Comparison of ENCODE assay signal across 9 cellular contexts in genomic region chr10:63256047-63256773, GRCh38.
DNase-seq lines count a peak whose midpoint lies in the region; ATAC-seq, FAIRE-seq and TF ChIP-seq lines count a peak whose summit lies in the region.
"Had no signal": no experiment of that assay in that cellular context is flagged by ENCODE, and none has a peak within 500 bp of the region (broad histone marks: within the 10 kb centered on the region; RNA-seq: fewer than 3 reads in every experiment).

No MANE protein-coding gene starts in this region.

- no peak for TF ChIP-seq CTCF in SK-N-SH (IDR thresholded peaks at IDR 0.05)
- no peak for TF ChIP-seq CTCF in heart right ventricle (IDR thresholded peaks at IDR 0.05)
- no peak for TF ChIP-seq CTCF in thoracic aorta (IDR thresholded peaks at IDR 0.05)
- TF ChIP-seq CTCF in D721Med (IDR thresholded peaks at IDR 0.05; ENCODE audit: insufficient read depth, missing control alignments): no peak

- H3K36me3 ChIP-seq in SK-N-SH (replicated peaks in 1 of 2; ENCODE audit: control insufficient read depth in 1 of 2, insufficient read depth in 2 of 2, low read length in 1 of 2): peaks cover 6 to 30% of the 10 kb centered on the region in 2 experiments
- peaks cover 0 to 18% (median 0%) of the 10 kb centered on the region in 9 donors for H3K36me3 ChIP-seq in heart right ventricle
- H3K36me3 ChIP-seq in thoracic aorta: no peaks in the 10 kb centered on the region

- H3K27ac ChIP-seq in SK-N-SH (ENCODE audit: low read depth in 2 of 2, low read length in 1 of 2) (0 out of 4 replicates have a peak overlapping the region, but pooled peaks of 1 of the 2 experiments have one; percentile 12), heart right ventricle (peak overlapping the region in 7 of 10 donors; percentile 0 to 57 (median 26)), thoracic aorta (peak overlapping the region; percentile 13 to 48)
- H3K27ac ChIP-seq: SJSA1 had no signal

- H3K9me3 ChIP-seq in SK-N-SH: no peaks in the 10 kb centered on the region
- no peaks in the 10 kb centered on the region for H3K9me3 ChIP-seq in heart right ventricle
- no peaks in the 10 kb centered on the region for H3K9me3 ChIP-seq in thoracic aorta
- H3K9me3 ChIP-seq: SJSA1 had no signal

- H2AFZ ChIP-seq in SK-N-SH (ENCODE audit: low read depth): no peak overlapping the region

- peaks cover 100% of the 10 kb centered on the region for H3K79me2 ChIP-seq in SK-N-SH (ENCODE audit: insufficient read depth)

- no peak for TF ChIP-seq EP300 in SK-N-SH (IDR thresholded peaks at IDR 0.05; ENCODE audit: borderline replicate concordance in 1 of 2, low read depth in 1 of 2, low read length in 1 of 2)

- no peak for ATAC-seq in SK-N-SH treated with all-trans-retinoic acid at 6 μM for 48 hours
- ATAC-seq in heart right ventricle: peak; percentile 54 to 79 (median 75)
- no peak for ATAC-seq in thoracic aorta (ENCODE audit: insufficient number of reproducible peaks, low FRiP score, low read depth)

- TF ChIP-seq RAD21 in SK-N-SH (IDR thresholded peaks at IDR 0.05; ENCODE audit: low read length): no peak

- no peak overlapping the region for H3K4me2 ChIP-seq in SK-N-SH

- FAIRE-seq in D721Med (lab: Jason Lieb, UNC): no peak

- POLR2A ChIA-PET in SK-N-SH (lab: Yijun Ruan, JAX): interaction anchor here (2.3 kb wide), 1 partner anchor 13 kb away, joined by 6 read pairs; no protein-coding TSS in a partner anchor

- H3K27me3 ChIP-seq in SK-N-SH (ENCODE audit: insufficient read depth): no peaks in the 10 kb centered on the region
- H3K27me3 ChIP-seq in heart right ventricle: no peaks in the 10 kb centered on the region
- no peaks in the 10 kb centered on the region for H3K27me3 ChIP-seq in thoracic aorta (replicated peaks; ENCODE audit: insufficient read depth)
- H3K27me3 ChIP-seq: SJSA1 had no signal

- H4K20me1 ChIP-seq in SK-N-SH (ENCODE audit: insufficient read depth): peaks cover 98% of the 10 kb centered on the region

- DNase-seq in SK-N-SH (peak; percentile 18), UCSD-AML1 (lab: John Stamatoyannopoulos, UW; ENCODE audit: unreplicated experiment) (peak; percentile 38), heart right ventricle (no peak), thoracic aorta (ENCODE audit: low spot score) (no peak), NCI-H82 treated with DMSO at 0.1 percent for 48 hours (lab: John Stamatoyannopoulos, UW; ENCODE audit: unreplicated experiment) (no peak), D721Med (ENCODE audit: insufficient read length, low spot score) (no peak)
- DNase-seq in activated T-cell treated with anti-CD3 and anti-CD28 coated beads, Interleukin-2, amount 50 U/mL, for 1 hour: no peak

- no peaks in the 10 kb centered on the region for H3K9me2 ChIP-seq in SK-N-SH

- H3F3A ChIP-seq in SK-N-SH (replicated peaks; ENCODE audit: insufficient read depth): peaks cover 2% of the 10 kb centered on the region

- H3K4me1 ChIP-seq in SK-N-SH (ENCODE audit: control insufficient read depth in 1 of 2, insufficient read depth in 2 of 2, low read depth in 1 of 2, low read length in 1 of 2) (peaks cover 12 to 25% of the 10 kb centered on the region in 2 experiments; a peak in 3 of 4 replicates), heart right ventricle (peaks cover 18 to 96% (median 84%) of the 10 kb centered on the region in 9 donors), thoracic aorta (ENCODE audit: control insufficient read depth in 1 of 2, low read depth in 2 of 2) (peaks cover 63 to 75% of the 10 kb centered on the region in 2 donors)
- H3K4me1 ChIP-seq: SJSA1 had no signal

- 58% methylated on average over 3 of the region's 3 CpGs for WGBS in SK-N-SH (ENCODE audit: low lambda C conversion rate)
- 21 to 28% methylated on average over 3 of the region's 3 CpGs for WGBS in heart right ventricle, 2 donors

- no peak overlapping the region for H3K9ac ChIP-seq in SK-N-SH

- CTCF ChIA-PET in SK-N-SH (lab: Yijun Ruan, JAX): interaction anchor here (0.7 to 1.7 kb wide), 6 partner anchors 12 to 462 kb away, joined by 3 read pairs; no protein-coding TSS in a partner anchor

- intact Hi-C loops in heart right ventricle (cut with DNase I): loop anchor here in 1 of 10 donors (5.0 kb wide), 1 partner anchor 34 kb away; no protein-coding TSS in a partner anchor

- no peak overlapping the region for H3K4me3 ChIP-seq in SK-N-SH (ENCODE audit: low read depth in 2 of 2, low read length in 1 of 2)
- H3K4me3 ChIP-seq in heart right ventricle: peak overlapping the region in 1 of 10 donors; percentile 4
- H3K4me3 ChIP-seq in thoracic aorta: peak overlapping the region; percentile 33
- H3K4me3 ChIP-seq: SJSA1 had no signal

TF ChIP-seq in SK-N-SH, 30 proteins besides CTCF, POLR2A, EP300 and RAD21 (continues in another document):
- TF ChIP-seq, protein P1, sequence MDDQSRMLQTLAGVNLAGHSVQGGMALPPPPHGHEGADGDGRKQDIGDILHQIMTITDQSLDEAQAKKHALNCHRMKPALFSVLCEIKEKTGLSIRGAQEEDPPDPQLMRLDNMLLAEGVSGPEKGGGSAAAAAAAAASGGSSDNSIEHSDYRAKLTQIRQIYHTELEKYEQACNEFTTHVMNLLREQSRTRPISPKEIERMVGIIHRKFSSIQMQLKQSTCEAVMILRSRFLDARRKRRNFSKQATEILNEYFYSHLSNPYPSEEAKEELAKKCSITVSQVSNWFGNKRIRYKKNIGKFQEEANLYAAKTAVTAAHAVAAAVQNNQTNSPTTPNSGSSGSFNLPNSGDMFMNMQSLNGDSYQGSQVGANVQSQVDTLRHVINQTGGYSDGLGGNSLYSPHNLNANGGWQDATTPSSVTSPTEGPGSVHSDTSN (IDR thresholded peaks at IDR 0.05): no peak
- TF ChIP-seq, protein P2, sequence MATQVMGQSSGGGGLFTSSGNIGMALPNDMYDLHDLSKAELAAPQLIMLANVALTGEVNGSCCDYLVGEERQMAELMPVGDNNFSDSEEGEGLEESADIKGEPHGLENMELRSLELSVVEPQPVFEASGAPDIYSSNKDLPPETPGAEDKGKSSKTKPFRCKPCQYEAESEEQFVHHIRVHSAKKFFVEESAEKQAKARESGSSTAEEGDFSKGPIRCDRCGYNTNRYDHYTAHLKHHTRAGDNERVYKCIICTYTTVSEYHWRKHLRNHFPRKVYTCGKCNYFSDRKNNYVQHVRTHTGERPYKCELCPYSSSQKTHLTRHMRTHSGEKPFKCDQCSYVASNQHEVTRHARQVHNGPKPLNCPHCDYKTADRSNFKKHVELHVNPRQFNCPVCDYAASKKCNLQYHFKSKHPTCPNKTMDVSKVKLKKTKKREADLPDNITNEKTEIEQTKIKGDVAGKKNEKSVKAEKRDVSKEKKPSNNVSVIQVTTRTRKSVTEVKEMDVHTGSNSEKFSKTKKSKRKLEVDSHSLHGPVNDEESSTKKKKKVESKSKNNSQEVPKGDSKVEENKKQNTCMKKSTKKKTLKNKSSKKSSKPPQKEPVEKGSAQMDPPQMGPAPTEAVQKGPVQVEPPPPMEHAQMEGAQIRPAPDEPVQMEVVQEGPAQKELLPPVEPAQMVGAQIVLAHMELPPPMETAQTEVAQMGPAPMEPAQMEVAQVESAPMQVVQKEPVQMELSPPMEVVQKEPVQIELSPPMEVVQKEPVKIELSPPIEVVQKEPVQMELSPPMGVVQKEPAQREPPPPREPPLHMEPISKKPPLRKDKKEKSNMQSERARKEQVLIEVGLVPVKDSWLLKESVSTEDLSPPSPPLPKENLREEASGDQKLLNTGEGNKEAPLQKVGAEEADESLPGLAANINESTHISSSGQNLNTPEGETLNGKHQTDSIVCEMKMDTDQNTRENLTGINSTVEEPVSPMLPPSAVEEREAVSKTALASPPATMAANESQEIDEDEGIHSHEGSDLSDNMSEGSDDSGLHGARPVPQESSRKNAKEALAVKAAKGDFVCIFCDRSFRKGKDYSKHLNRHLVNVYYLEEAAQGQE (IDR thresholded peaks at IDR 0.05; ENCODE audit: low read depth, low read length): no peak

TF ChIP-seq in SK-N-SH treated with all-trans-retinoic acid at 6 μM for 48 hours, 23 proteins besides CTCF, POLR2A, EP300 and RAD21:
- TF ChIP-seq SNAI2 (CRISPR knock-in tag; IDR thresholded peaks at IDR 0.05): no peak
- TF ChIP-seq ZFP3 (CRISPR knock-in tag; IDR thresholded peaks at IDR 0.05): no peak
- TF ChIP-seq, protein P3, sequence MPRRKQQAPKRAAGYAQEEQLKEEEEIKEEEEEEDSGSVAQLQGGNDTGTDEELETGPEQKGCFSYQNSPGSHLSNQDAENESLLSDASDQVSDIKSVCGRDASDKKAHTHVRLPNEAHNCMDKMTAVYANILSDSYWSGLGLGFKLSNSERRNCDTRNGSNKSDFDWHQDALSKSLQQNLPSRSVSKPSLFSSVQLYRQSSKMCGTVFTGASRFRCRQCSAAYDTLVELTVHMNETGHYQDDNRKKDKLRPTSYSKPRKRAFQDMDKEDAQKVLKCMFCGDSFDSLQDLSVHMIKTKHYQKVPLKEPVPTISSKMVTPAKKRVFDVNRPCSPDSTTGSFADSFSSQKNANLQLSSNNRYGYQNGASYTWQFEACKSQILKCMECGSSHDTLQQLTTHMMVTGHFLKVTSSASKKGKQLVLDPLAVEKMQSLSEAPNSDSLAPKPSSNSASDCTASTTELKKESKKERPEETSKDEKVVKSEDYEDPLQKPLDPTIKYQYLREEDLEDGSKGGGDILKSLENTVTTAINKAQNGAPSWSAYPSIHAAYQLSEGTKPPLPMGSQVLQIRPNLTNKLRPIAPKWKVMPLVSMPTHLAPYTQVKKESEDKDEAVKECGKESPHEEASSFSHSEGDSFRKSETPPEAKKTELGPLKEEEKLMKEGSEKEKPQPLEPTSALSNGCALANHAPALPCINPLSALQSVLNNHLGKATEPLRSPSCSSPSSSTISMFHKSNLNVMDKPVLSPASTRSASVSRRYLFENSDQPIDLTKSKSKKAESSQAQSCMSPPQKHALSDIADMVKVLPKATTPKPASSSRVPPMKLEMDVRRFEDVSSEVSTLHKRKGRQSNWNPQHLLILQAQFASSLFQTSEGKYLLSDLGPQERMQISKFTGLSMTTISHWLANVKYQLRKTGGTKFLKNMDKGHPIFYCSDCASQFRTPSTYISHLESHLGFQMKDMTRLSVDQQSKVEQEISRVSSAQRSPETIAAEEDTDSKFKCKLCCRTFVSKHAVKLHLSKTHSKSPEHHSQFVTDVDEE (CRISPR knock-in tag; IDR thresholded peaks at IDR 0.05): no peak
- no peak for TF ChIP-seq CSDC2 (CRISPR knock-in tag; IDR thresholded peaks at IDR 0.05)
TF ChIP-seq in SK-N-SH treated with all-trans-retinoic acid at 6 μM for 48 hours: peak in this region for 0.

Comparison
In these comparisons a context has a peak if more than half of its experiments do, and no peak if none do; other contexts are left out.
1. DNase-seq: peak in SK-N-SH (single experiment) and UCSD-AML1 (single experiment); none in heart right ventricle (0 of 2), thoracic aorta (single experiment), NCI-H82 treated with DMSO at 0.1 percent for 48 hours (single experiment), D721Med (single experiment) and activated T-cell treated with anti-CD3 and anti-CD28 coated beads, Interleukin-2, amount 50 U/mL, for 1 hour (single experiment).
2. ATAC-seq: peak in heart right ventricle (8 of 8); none in SK-N-SH treated with all-trans-retinoic acid at 6 μM for 48 hours (single experiment) and thoracic aorta (single experiment).